15 cellular contexts compared by ENCODE assay signal in genomic region chr19:5030822-5031221, GRCh38.
DNase-seq lines count a peak whose midpoint lies in the region; ATAC-seq and TF ChIP-seq lines count a peak whose summit lies in the region.
"Had no signal": no experiment of that assay in that cellular context is flagged by ENCODE, and none has a peak within 500 bp of the region (broad histone marks: within the 10 kb centered on the region; RNA-seq: fewer than 3 reads in every experiment).

No MANE protein-coding gene starts in this region.

- H3K4me1 ChIP-seq in lower lobe of right lung (peaks cover 7% of the 10 kb centered on the region), upper lobe of left lung (peaks cover 0 to 46% (median 11%) of the 10 kb centered on the region in 4 donors)

- TF ChIP-seq EP300 in upper lobe of left lung (IDR thresholded peaks at IDR 0.05) = no peak

- intact Hi-C loops in lower lobe of right lung (cut with DNase I) = no loop called here

- H3K9me3 ChIP-seq in lower lobe of right lung = no peaks in the 10 kb centered on the region
- no peaks in the 10 kb centered on the region for H3K9me3 ChIP-seq in upper lobe of left lung
- H3K9me3 ChIP-seq: testis had no signal

- H3K9me3 Mint-ChIP-seq in activated naive CD4-positive, alpha-beta T cell treated with anti-CD3 and anti-CD28 coated beads, Interleukin-2, amount 50 U/mL, for 72 hours = no peaks in the 10 kb centered on the region
- H3K9me3 Mint-ChIP-seq: activated CD4-positive, alpha-beta memory T cell treated with anti-CD3 and anti-CD28 coated beads for 36 hours; activated naive CD8-positive, alpha-beta T cell treated with anti-CD3 and anti-CD28 coated beads, Interleukin-2, amount 50 U/mL, for 24 hours; activated T-cell treated with anti-CD3 and anti-CD28 coated beads, Interleukin-2, amount 50 U/mL, for 4 hours; CD14-positive monocyte; natural killer cell had no signal

- TF ChIP-seq CTCF in VCaP (conservative IDR thresholded peaks at IDR 0.05) (no peak), lower lobe of right lung (IDR thresholded peaks at IDR 0.05) (no peak), upper lobe of left lung (IDR thresholded peaks at IDR 0.05) (no peak)

- 92 to 94% methylated on average over 6 to 8 of the region's 13 CpGs for WGBS in upper lobe of left lung, 2 donors

- H3K27ac Mint-ChIP-seq in activated naive CD4-positive, alpha-beta T cell treated with anti-CD3 and anti-CD28 coated beads, Interleukin-2, amount 50 U/mL, for 72 hours = no peak overlapping the region
- H3K27ac Mint-ChIP-seq: activated CD4-positive, alpha-beta memory T cell treated with anti-CD3 and anti-CD28 coated beads for 36 hours; activated naive CD8-positive, alpha-beta T cell treated with anti-CD3 and anti-CD28 coated beads, Interleukin-2, amount 50 U/mL, for 24 hours; natural killer cell had no signal

- H3K36me3 Mint-ChIP-seq in activated naive CD4-positive, alpha-beta T cell treated with anti-CD3 and anti-CD28 coated beads, Interleukin-2, amount 50 U/mL, for 72 hours = no peaks in the 10 kb centered on the region
- H3K36me3 Mint-ChIP-seq: natural killer cell had no signal

- H3K27me3 ChIP-seq in lower lobe of right lung (ENCODE audit: low read depth) = no peaks in the 10 kb centered on the region
- H3K27me3 ChIP-seq in upper lobe of left lung = no peaks in the 10 kb centered on the region
- H3K27me3 ChIP-seq: testis had no signal

- H3K36me3 ChIP-seq in lower lobe of right lung (peaks cover 28% of the 10 kb centered on the region), upper lobe of left lung (peaks cover 3 to 30% (median 20%) of the 10 kb centered on the region in 4 donors)

- H3K27ac ChIP-seq in VCaP (peak overlapping the region; percentile 47), lower lobe of right lung (no peak overlapping the region), upper lobe of left lung (no peak overlapping the region)
- H3K27ac ChIP-seq: testis had no signal

- no peak overlapping the region for H3K4me3 ChIP-seq in lower lobe of right lung
- H3K4me3 ChIP-seq in upper lobe of left lung = no peak overlapping the region
- H3K4me3 ChIP-seq: lung, testis had no signal

- DNase-seq in activated naive CD4-positive, alpha-beta T cell treated with anti-CD3 and anti-CD28 coated beads, Interleukin-2, amount 50 U/mL, for 72 hours (ENCODE audit: low spot score in 2 of 2) = no peak
- no peak for DNase-seq in activated naive CD4-positive, alpha-beta T cell treated with Interleukin-2 at 50 U/mL for 16 hours
- DNase-seq in lower lobe of right lung (no peak), upper lobe of left lung (no peak), mesenteric fat pad (ENCODE audit: low spot score) (no peak), DMS79 (lab: John Stamatoyannopoulos, UW) (no peak)
- DNase-seq in stimulated activated CD4-positive, alpha-beta T cell treated with anti-CD3 and anti-CD28 coated beads, Interleukin-2, amount 100 ng/mL, for 48 hours = no peak

- no peak for TF ChIP-seq POLR2A in upper lobe of left lung (IDR thresholded peaks at IDR 0.05)

- peak; percentile 8 to 18 for ATAC-seq in activated naive CD4-positive, alpha-beta T cell treated with anti-CD3 and anti-CD28 coated beads, Interleukin-2, amount 50 U/mL, for 72 hours
- peak; percentile 9 to 11 for ATAC-seq in lower lobe of right lung
- ATAC-seq in upper lobe of left lung (ENCODE audit: low FRiP score in 2 of 2) = peak; percentile 4 to 9
